Comparison of ENCODE assay signal across 7 cellular contexts in genomic region chr11:119107538-119108150, GRCh38. TPM values are rescaled to one million over a fixed set of nuclear protein-coding genes. Genes with fewer than 3 reads are reported as not detected.
DNase-seq lines count a peak whose midpoint lies in the region; ATAC-seq and TF ChIP-seq lines count a peak whose summit lies in the region.

No MANE protein-coding gene starts in this region.

- BruUV-seq in OCI-LY7 (replicated peaks; lab: Mats Ljungman, UMichigan): no TSS peak

- peak overlapping the region; percentile 41 for H3K27ac ChIP-seq in OCI-LY7 (ENCODE audit: low read depth, low read length, poor library complexity, severe bottlenecking)

- H3K9me2 ChIP-seq in OCI-LY7 (ENCODE audit: insufficient read depth, low read length): no peaks in the 10 kb centered on the region

- H3K9me3 ChIP-seq in OCI-LY7 (ENCODE audit: low read length) (no peaks in the 10 kb centered on the region), endocrine pancreas (ENCODE audit: control insufficient read depth, low read length) (no peaks in the 10 kb centered on the region)

- no peaks in the 10 kb centered on the region for H3K27me3 ChIP-seq in endocrine pancreas (ENCODE audit: control insufficient read depth, insufficient read depth, low read length)

- intact Hi-C loops in OCI-LY7 (cut with micrococcal nuclease; ENCODE audit: unreplicated experiment): loop anchor here (1.0 kb wide), 1 partner anchor 14 kb away; the partner anchor contains the start of gene HINFP

- H3K79me2 ChIP-seq in OCI-LY7 (ENCODE audit: insufficient read depth, low read depth, low read length): peaks cover 6% of the 10 kb centered on the region; the same call in 1 of the 2 replicates

- POLR2A ChIA-PET in OCI-LY7 (lab: Charles Lee): interaction anchor here (0.6 to 4.0 kb wide), 11 partner anchors 8 to 254 kb away, joined by 3 to 41 read pairs (median 3); partner anchors contain the start of genes HINFP and HMBS
- POLR2A ChIA-PET in naive thymus-derived CD8-positive, alpha-beta T cell (lab: Charles Lee): interaction anchor here (0.7 to 7.2 kb wide), 9 partner anchors 11 to 535 kb away, joined by 3 to 130 read pairs (median 5); partner anchors contain the start of genes ARCN1, HINFP, HMBS and RPS25

- no peaks in the 10 kb centered on the region for H4K20me1 ChIP-seq in OCI-LY7 (ENCODE audit: insufficient read depth, low read length)

- H3K4me1 ChIP-seq in OCI-LY7 (ENCODE audit: insufficient read depth, low read length, poor library complexity, severe bottlenecking): peaks cover 31% of the 10 kb centered on the region
- H3K4me1 ChIP-seq in endocrine pancreas (ENCODE audit: control insufficient read depth, insufficient read depth, low read length): peaks cover 5% of the 10 kb centered on the region

- peak overlapping the region; percentile 63 for H3K9ac ChIP-seq in endocrine pancreas (ENCODE audit: control insufficient read depth, insufficient read depth, low read length)

- peaks cover 28 to 61% (median 47%) of the 10 kb centered on the region in 4 donors for H3K4me1 Mint-ChIP-seq in naive thymus-derived CD8-positive, alpha-beta T cell

- peak; percentile 37 for ATAC-seq in GM18498 (IDR thresholded peaks at IDR 0.05; ENCODE audit: unreplicated experiment)
- peak; percentile 32 to 37 for ATAC-seq in naive thymus-derived CD8-positive, alpha-beta T cell

- no peaks in the 10 kb centered on the region for H3K9me3 Mint-ChIP-seq in naive thymus-derived CD8-positive, alpha-beta T cell

- H3K36me3 ChIP-seq in OCI-LY7 (ENCODE audit: insufficient read depth, low read length): peaks cover 7% of the 10 kb centered on the region; the same call in 1 of the 2 replicates
- no peaks in the 10 kb centered on the region for H3K36me3 ChIP-seq in endocrine pancreas (ENCODE audit: control insufficient read depth, insufficient read depth, low read length)

- H3K4me3 Mint-ChIP-seq in naive thymus-derived CD8-positive, alpha-beta T cell: peak overlapping the region; percentile 84 to 95 (median 89)

- TF ChIP-seq CTCF in OCI-LY7 (conservative IDR thresholded peaks at IDR 0.05; ENCODE audit: low read length): no peak

- DNase-seq in HCEC 1CT (peak; percentile 4), OCI-LY7 (ENCODE audit: low spot score) (peak; percentile 45), LoVo (ENCODE audit: low spot score) (no peak), pons (ENCODE audit: low spot score) (no peak)
- DNase-seq in naive thymus-derived CD8-positive, alpha-beta T cell: no peak

- H3K27ac Mint-ChIP-seq in naive thymus-derived CD8-positive, alpha-beta T cell: peak overlapping the region; percentile 73 to 95 (median 93)

- CTCF ChIA-PET in OCI-LY7 (lab: Charles Lee; ENCODE audit: unreplicated experiment): interaction anchor here (1.0 kb wide), 1 partner anchor 76 kb away, joined by 3 read pairs; no protein-coding TSS in a partner anchor

- H3K4me3 ChIP-seq in OCI-LY7 (ENCODE audit: low read depth, low read length, poor library complexity, severe bottlenecking): peak overlapping the region; percentile 93
- H3K4me3 ChIP-seq in endocrine pancreas (ENCODE audit: control insufficient read depth, insufficient read depth, low read length): peak overlapping the region; percentile 45

- H2AFZ ChIP-seq in OCI-LY7 (ENCODE audit: low read length): peak overlapping the region; percentile 11

- peaks cover 2 to 22% (median 6%) of the 10 kb centered on the region in 3 donors for H3K36me3 Mint-ChIP-seq in naive thymus-derived CD8-positive, alpha-beta T cell

- peak overlapping the region; percentile 99 for H3K4me2 ChIP-seq in OCI-LY7 (ENCODE audit: low read length)

- no peaks in the 10 kb centered on the region for H3K27me3 Mint-ChIP-seq in naive thymus-derived CD8-positive, alpha-beta T cell

RNA-seq across cellular contexts. Expression of gene C2CD2L, which starts 0.5 kb away (rescaled TPM):
- total RNA-seq in OCI-LY7 (2014; rRNA removed; shearing (Covaris generic)): 6.5 and 10.6 TPM in 2 replicates
- 19.0 and 19.9 TPM in 2 replicates for total RNA-seq in OCI-LY7 (2022)
- total RNA-seq in naive thymus-derived CD8-positive, alpha-beta T cell: 10 to 100 TPM; 27.0 to 27.8 TPM
- 1 to 10 TPM; 3.4 to 10.0 (median 4.0) TPM for polyA plus RNA-seq in naive thymus-derived CD8-positive, alpha-beta T cell

RNA-seq across cellular contexts. Expression of gene DPAGT1, which starts 6.0 kb away (rescaled TPM):
- 31.7 and 35.8 TPM in 2 replicates for total RNA-seq in OCI-LY7 (2014; rRNA removed; shearing (Covaris generic))
- total RNA-seq in OCI-LY7 (2022): 72.4 and 83.4 TPM in 2 replicates
- total RNA-seq in naive thymus-derived CD8-positive, alpha-beta T cell: 10 to 100 TPM; 29.0 to 37.5 TPM
- 10 to 100 TPM; 28.7 to 30.8 (median 29.0) TPM for polyA plus RNA-seq in naive thymus-derived CD8-positive, alpha-beta T cell

RNA-seq across cellular contexts. Expression of gene HINFP, which starts 13.7 kb away (rescaled TPM):
- total RNA-seq in OCI-LY7 (2014; rRNA removed; shearing (Covaris generic)): 18.2 and 27.7 TPM in 2 replicates
- 29.6 and 30.8 TPM in 2 replicates for total RNA-seq in OCI-LY7 (2022)
- 10 to 100 TPM; 66.0 to 68.6 TPM for total RNA-seq in naive thymus-derived CD8-positive, alpha-beta T cell
- 10 to 100 TPM in 1 of 3 donors, 1 to 10 TPM in 2; 7.3 to 24.9 (median 7.5) TPM for polyA plus RNA-seq in naive thymus-derived CD8-positive, alpha-beta T cell

RNA-seq across cellular contexts. Expression of gene HMBS, which starts 23.0 kb away (rescaled TPM):
- 12.1 and 12.2 TPM in 2 replicates for total RNA-seq in OCI-LY7 (2014; rRNA removed; shearing (Covaris generic))
- 49.6 and 50.0 TPM in 2 replicates for total RNA-seq in OCI-LY7 (2022)
- 1 to 10 TPM; 6.9 to 8.0 TPM for total RNA-seq in naive thymus-derived CD8-positive, alpha-beta T cell
- polyA plus RNA-seq in naive thymus-derived CD8-positive, alpha-beta T cell: 10 to 100 TPM; 20.0 to 32.7 (median 24.3) TPM

RNA-seq across cellular contexts. Expression of gene VPS11, which starts 40.0 kb away (rescaled TPM):
- total RNA-seq in OCI-LY7 (2014; rRNA removed; shearing (Covaris generic)): 32.2 and 46.1 TPM in 2 replicates
- 23.3 and 25.7 TPM in 2 replicates for total RNA-seq in OCI-LY7 (2022)
- 10 to 100 TPM; 63.3 to 68.0 TPM for total RNA-seq in naive thymus-derived CD8-positive, alpha-beta T cell
- 10 to 100 TPM; 43.2 to 58.4 (median 44.8) TPM for polyA plus RNA-seq in naive thymus-derived CD8-positive, alpha-beta T cell

Comparison
In these comparisons a context has a peak if more than half of its experiments do, and no peak if none do; other contexts are left out.
1. DNase-seq: peak in HCEC 1CT (single experiment) and OCI-LY7 (single experiment); none in naive thymus-derived CD8-positive, alpha-beta T cell (0 of 10), LoVo (single experiment) and pons (single experiment).